1 cellular context compared by ENCODE assay signal in the genomic region with DNA sequence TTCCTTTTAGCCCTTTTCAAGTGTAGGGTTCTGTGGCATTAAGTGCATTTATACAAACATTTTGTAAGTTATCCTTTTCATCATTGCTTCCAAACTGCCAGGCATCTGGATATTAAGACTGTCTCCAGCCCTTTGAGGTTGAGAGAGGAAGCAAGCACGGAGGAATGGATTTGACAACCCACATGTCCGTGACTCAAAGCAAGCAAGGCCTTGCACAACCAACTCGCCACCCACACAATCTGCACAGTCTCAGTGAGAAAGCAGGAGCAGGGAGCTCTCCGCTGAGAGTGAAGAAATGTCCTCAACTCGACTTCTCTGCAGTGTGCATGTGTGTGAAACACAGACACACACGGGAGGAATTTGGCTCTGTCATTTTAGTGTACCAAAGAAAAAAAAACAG.
TF ChIP-seq lines count a peak whose summit lies in the region.

No MANE protein-coding gene starts in this region.

TF ChIP-seq in H1, 55 proteins besides CTCF, POLR2A, EP300 and RAD21 (continued from another document):
- no peak for TF ChIP-seq CHD7 (IDR thresholded peaks at IDR 0.05; ENCODE audit: insufficient replicate concordance, low read length)
- TF ChIP-seq CTBP2 (IDR thresholded peaks at IDR 0.05; ENCODE audit: borderline replicate concordance, insufficient read depth, insufficient read length, low read length) = no peak
- no peak for TF ChIP-seq SP2 (IDR thresholded peaks at IDR 0.05; ENCODE audit: low read length)
